ENCODE assay signal across 11 cellular contexts in genomic region chr21:45366931-45367401, GRCh38. TPM values are rescaled to one million over a fixed set of nuclear protein-coding genes. Genes with fewer than 3 reads are reported as not detected.
DNase-seq lines count a peak whose midpoint lies in the region; FAIRE-seq and TF ChIP-seq lines count a peak whose summit lies in the region.
"Had no signal": no experiment of that assay in that cellular context is flagged by ENCODE, and none has a peak within 500 bp of the region (broad histone marks: within the 10 kb centered on the region; RNA-seq: fewer than 3 reads in every experiment).

No MANE protein-coding gene starts in this region.

- H3K9me3 ChIP-seq in NT2/D1 (ENCODE audit: insufficient read depth, low read length) (0 out of 2 replicates have a peak, but pooled peaks cover 1% of the 10 kb centered on the region), fibroblast of lung (ENCODE audit: control insufficient read depth, insufficient read depth, low read depth, low read length) (no peaks in the 10 kb centered on the region)
- H3K9me3 ChIP-seq in CD8-positive, alpha-beta memory T cell (ENCODE audit: low read length) = no peaks in the 10 kb centered on the region

- peak overlapping the region; percentile 29 for H3K9ac ChIP-seq in NT2/D1 (ENCODE audit: insufficient read length, low read depth)
- H3K9ac ChIP-seq in fibroblast of lung (ENCODE audit: insufficient read depth, low read length) = peak overlapping the region; percentile 50

- H3K36me3 Mint-ChIP-seq in nephron (ENCODE audit: low read depth) = no peaks in the 10 kb centered on the region
- no peaks in the 10 kb centered on the region for H3K36me3 Mint-ChIP-seq in CD8-positive, alpha-beta memory T cell

- POLR2A ChIA-PET in AG04449 (lab: Yijun Ruan, JAX) = no interaction called here
- POLR2A ChIA-PET in CD8-positive, alpha-beta memory T cell (lab: Charles Lee) = no interaction called here

- H4K20me1 ChIP-seq in fibroblast of lung (ENCODE audit: control insufficient read depth, extremely low read depth, insufficient read depth, low read length) = no peaks in the 10 kb centered on the region

- FAIRE-seq in GM12892 (lab: Jason Lieb, UNC) = no peak

- H3K4me3 Mint-ChIP-seq in nephron = no peak overlapping the region
- H3K4me3 Mint-ChIP-seq in CD8-positive, alpha-beta memory T cell = no peak overlapping the region

- peaks cover 12% of the 10 kb centered on the region for H3K27me3 Mint-ChIP-seq in nephron (ENCODE audit: low read depth)
- H3K27me3 Mint-ChIP-seq in CD8-positive, alpha-beta memory T cell = peaks cover 11 to 34% of the 10 kb centered on the region in 2 donors

- peak overlapping the region; percentile 99 for H3K27ac ChIP-seq in fibroblast of lung (ENCODE audit: insufficient read depth, low read length)
- H3K27ac ChIP-seq in CD8-positive, alpha-beta memory T cell (ENCODE audit: low read depth, low read length) = no peak overlapping the region
- H3K27ac ChIP-seq: C4-2B had no signal

- H3K4me1 ChIP-seq in NT2/D1 (ENCODE audit: insufficient read depth, insufficient read length) = peaks cover 52% of the 10 kb centered on the region
- H3K4me1 ChIP-seq in fibroblast of lung (ENCODE audit: control insufficient read depth, extremely low read depth, insufficient read depth, low read length) = peaks cover 35% of the 10 kb centered on the region
- H3K4me1 ChIP-seq in CD8-positive, alpha-beta memory T cell (ENCODE audit: insufficient read depth, low read length) = peaks cover 7% of the 10 kb centered on the region

- H3K36me3 ChIP-seq in NT2/D1 (ENCODE audit: insufficient read depth, insufficient read length, low read length) (no peaks in the 10 kb centered on the region), fibroblast of lung (ENCODE audit: control insufficient read depth, insufficient read depth, low read length) (no peaks in the 10 kb centered on the region)
- H3K36me3 ChIP-seq in CD8-positive, alpha-beta memory T cell (ENCODE audit: insufficient read depth, low read length) = no peaks in the 10 kb centered on the region

- CTCF ChIA-PET in AG04449 (lab: Yijun Ruan, JAX) = interaction anchor here (0.6 kb wide), 1 partner anchor 74 kb away, joined by 3 read pairs; no protein-coding TSS in a partner anchor
- CTCF ChIA-PET in CD8-positive, alpha-beta memory T cell (lab: Charles Lee) = no interaction called here

- no peak for TF ChIP-seq POLR2A in GM12892 (IDR thresholded peaks at IDR 0.05; ENCODE audit: low read depth, low read length)

- H3K79me2 ChIP-seq in fibroblast of lung (ENCODE audit: control insufficient read depth, insufficient read depth, low read length) = no peaks in the 10 kb centered on the region

- TF ChIP-seq CTCF in AG04449 (IDR thresholded peaks at IDR 0.05; ENCODE audit: insufficient read depth, low read length, missing control alignments) = no peak
- TF ChIP-seq CTCF in fibroblast of lung (conservative IDR thresholded peaks at IDR 0.05 in 1 of 2, IDR thresholded peaks at IDR 0.05 in 1 of 2; ENCODE audit: low read depth in 1 of 2, low read length in 2 of 2) = peak in 1 of 2 donors; percentile 29
- TF ChIP-seq CTCF in nephron (IDR thresholded peaks at IDR 0.05; ENCODE audit: unreplicated experiment in 3 of 3) = no peak

- peak overlapping the region; percentile 32 for H3K4me2 ChIP-seq in fibroblast of lung (ENCODE audit: extremely low read depth, insufficient read depth, low read length)

- H3K4me1 Mint-ChIP-seq in nephron = peaks cover 24% of the 10 kb centered on the region
- peaks cover 10 to 29% (median 18%) of the 10 kb centered on the region in 3 donors for H3K4me1 Mint-ChIP-seq in CD8-positive, alpha-beta memory T cell

- peaks cover 1% of the 10 kb centered on the region for H3K9me3 Mint-ChIP-seq in nephron
- no peaks in the 10 kb centered on the region for H3K9me3 Mint-ChIP-seq in CD8-positive, alpha-beta memory T cell

- peak overlapping the region; percentile 17 to 76 (median 69) for H3K27ac Mint-ChIP-seq in nephron
- H3K27ac Mint-ChIP-seq in CD8-positive, alpha-beta memory T cell = no peak overlapping the region

- H3K27me3 ChIP-seq in NT2/D1 (ENCODE audit: insufficient read depth, insufficient read length) = no peaks in the 10 kb centered on the region
- H3K27me3 ChIP-seq in fibroblast of lung (ENCODE audit: control insufficient read depth, insufficient read depth, low read length) = no peaks in the 10 kb centered on the region
- H3K27me3 ChIP-seq in CD8-positive, alpha-beta memory T cell (ENCODE audit: insufficient read depth, low read length, poor library complexity, severe bottlenecking) = no peaks in the 10 kb centered on the region

- no peak overlapping the region for H2AFZ ChIP-seq in fibroblast of lung (ENCODE audit: low read length)

- H3K4me3 ChIP-seq in AG04449 (ENCODE audit: low read depth, low read length) = no peak overlapping the region
- no peak overlapping the region for H3K4me3 ChIP-seq in NT2/D1 (ENCODE audit: insufficient read length, low read depth)
- no peak overlapping the region for H3K4me3 ChIP-seq in fibroblast of lung (replicated peaks in 1 of 4; ENCODE audit: control extremely low read depth in 1 of 4, insufficient read depth in 1 of 4, low read depth in 3 of 4, low read length in 4 of 4)
- no peak overlapping the region for H3K4me3 ChIP-seq in CD8-positive, alpha-beta memory T cell (ENCODE audit: low read length)

- DNase-seq in AG04449 (ENCODE audit: low read depth, low spot score) = peak; percentile 38
- no peak for DNase-seq in NT2/D1 (ENCODE audit: low read depth, low spot score)
- DNase-seq in fibroblast of lung (ENCODE audit: low read depth in 2 of 2) = peak; percentile 97 to 99
- DNase-seq in GM12892 (ENCODE audit: insufficient read length) = no peak
- no peak for DNase-seq in CD8-positive, alpha-beta memory T cell
- DNase-seq in germinal center (ENCODE audit: low spot score) = no peak
- DNase-seq in NOMO-1 treated with DMSO at 0.1 percent for 48 hours (lab: John Stamatoyannopoulos, UW; ENCODE audit: unreplicated experiment) = no peak
- DNase-seq: activated T-cell treated with anti-CD3 and anti-CD28 coated beads for 4 hours, OCI-M1 had no signal

RNA-seq across cellular contexts. Expression of gene COL18A1, which starts 38.0 kb away (rescaled TPM):
- 26.2 and 38.8 TPM in 2 replicates for total RNA-seq in fibroblast of lung
- 9.0 and 24.3 TPM in 2 replicates for polyA plus RNA-seq in fibroblast of lung
- 25.9 and 60.7 TPM in 2 replicates for polyA plus RNA-seq in fibroblast of lung (2012)
- 10.5 and 29.1 TPM in 2 replicates for polyA minus RNA-seq in fibroblast of lung (ENCODE audit: low replicate concordance)
- polyA plus RNA-seq in GM12892 (2012; ENCODE audit: missing spikeins) = 0.68 TPM
- total RNA-seq in CD8-positive, alpha-beta memory T cell = 1 to 10 TPM; 1.9 to 2.2 TPM
- polyA plus RNA-seq in CD8-positive, alpha-beta memory T cell = 4.7 TPM

Comparison
In these comparisons a context has a peak if more than half of its experiments do, and no peak if none do; other contexts are left out.
1. DNase-seq: peak in AG04449 (single experiment) and fibroblast of lung (2 of 2); none in NT2/D1 (single experiment), GM12892 (single experiment), CD8-positive, alpha-beta memory T cell (0 of 5), germinal center (single experiment) and NOMO-1 treated with DMSO at 0.1 percent for 48 hours (single experiment).
2. H3K27ac Mint-ChIP-seq: peak in nephron (3 of 3); none in CD8-positive, alpha-beta memory T cell (0 of 8).